In genomic region chr2:915979-916378, GRCh38 we compare ENCODE assay signal across 25 cellular contexts. TPM values are rescaled to one million over a fixed set of nuclear protein-coding genes. Genes with fewer than 3 reads are reported as not detected.
"Had no signal": no experiment of that assay in that cellular context is flagged by ENCODE, and none has a peak within 500 bp of the region (broad histone marks: within the 10 kb centered on the region; RNA-seq: fewer than 3 reads in every experiment).

No MANE protein-coding gene starts in this region.

- DNase-seq: cerebellar nuclear complex; dermis blood vessel endothelial cell; dorsolateral prefrontal cortex; effector CD4-positive, alpha-beta T cell; effector memory CD4-positive, alpha-beta T cell; erythroblast; esophagus squamous epithelium; foreskin fibroblast; foreskin melanocyte; gastrocnemius medialis; glutamatergic neuron; heart right ventricle; hippocampal formation; left cardiac atrium; left lung; left ventricle myocardium superior; mesenchymal stem cell; midbrain; naive B cell had no signal

- H3K27me3 ChIP-seq: gastrocnemius medialis had no signal

- H3K4me3 ChIP-seq: coronary artery, dorsolateral prefrontal cortex, esophagus squamous epithelium, gastrocnemius medialis, heart right ventricle, left lung had no signal

- H3K4me1 ChIP-seq: esophagus squamous epithelium, gastrocnemius medialis, heart right ventricle, left lung had no signal

- H3K36me3 ChIP-seq: esophagus squamous epithelium, gastrocnemius medialis, heart right ventricle, left lung had no signal

- H3K27ac ChIP-seq: coronary artery, dorsolateral prefrontal cortex, epithelial cell of prostate, esophagus squamous epithelium, gastrocnemius medialis, heart right ventricle, left lung had no signal

- H3K9me3 ChIP-seq: esophagus squamous epithelium, gastrocnemius medialis, heart right ventricle, left lung had no signal

- H3K4me3 Mint-ChIP-seq: naive B cell had no signal

- H3K36me3 Mint-ChIP-seq: naive B cell had no signal

- ATAC-seq: esophagus mucosa, gastrocnemius medialis, heart right ventricle, left cardiac atrium, left lung, left ventricle myocardium superior had no signal

RNA-seq across cellular contexts. Expression of gene SNTG2, which starts 34.7 kb away (rescaled TPM):
- total RNA-seq: chondrocyte, myocyte had no signal
- polyA plus RNA-seq: keratinocyte had no signal
